ENCODE assay signal across 9 cellular contexts in genomic region chr1:207698822-207699483, GRCh38. TPM values are rescaled to one million over a fixed set of nuclear protein-coding genes. Genes with fewer than 3 reads are reported as not detected.
DNase-seq lines count a peak whose midpoint lies in the region; ATAC-seq and TF ChIP-seq lines count a peak whose summit lies in the region.
"Had no signal": no experiment of that assay in that cellular context is flagged by ENCODE, and none has a peak within 500 bp of the region (broad histone marks: within the 10 kb centered on the region; RNA-seq: fewer than 3 reads in every experiment).

No MANE protein-coding gene starts in this region.

- DNase-seq in CD8-positive, alpha-beta T cell = peak in 6 of 7 experiments; percentile 4 to 62 (median 27)
- peak; percentile 47 for DNase-seq in activated naive CD8-positive, alpha-beta T cell treated with anti-CD3 and anti-CD28 coated beads, Interleukin-2, amount 50 U/mL, for 24 hours
- peak in 2 of 3 donors; percentile 35 to 70 for DNase-seq in right cardiac atrium
- DNase-seq in gastrocnemius medialis = peak in 1 of 2 donors; percentile 15

- no peak overlapping the region for H3K4me2 ChIP-seq in OCI-LY1 (ENCODE audit: low read length)

- no peak for TF ChIP-seq POLR2A in gastrocnemius medialis (IDR thresholded peaks at IDR 0.05)

- H3K4me3 ChIP-seq in CD8-positive, alpha-beta T cell (ENCODE audit: low read depth, low read length) = no peak overlapping the region
- H3K4me3 ChIP-seq in OCI-LY1 (ENCODE audit: low read depth, low read length, poor library complexity, severe bottlenecking) (no peak overlapping the region), right cardiac atrium (ENCODE audit: low read length) (no peak overlapping the region), gastrocnemius medialis (no peak overlapping the region)
- H3K4me3 ChIP-seq: SJSA1 had no signal

- H3K9me3 ChIP-seq in CD8-positive, alpha-beta T cell (ENCODE audit: low read length) = no peaks in the 10 kb centered on the region
- H3K9me3 ChIP-seq in OCI-LY1 (ENCODE audit: low read length) (no peaks in the 10 kb centered on the region), right cardiac atrium (ENCODE audit: control insufficient read depth, low read length) (no peaks in the 10 kb centered on the region), gastrocnemius medialis (no peaks in the 10 kb centered on the region)
- H3K9me3 ChIP-seq: SJSA1 had no signal

- H3K27me3 ChIP-seq in CD8-positive, alpha-beta T cell (ENCODE audit: insufficient read depth, low read length) = no peaks in the 10 kb centered on the region
- H3K27me3 ChIP-seq in OCI-LY1 (ENCODE audit: insufficient read depth, low read length) = no peaks in the 10 kb centered on the region
- H3K27me3 ChIP-seq in right cardiac atrium (ENCODE audit: control insufficient read depth, insufficient read depth) = no peaks in the 10 kb centered on the region
- H3K27me3 ChIP-seq in gastrocnemius medialis = no peaks in the 10 kb centered on the region
- H3K27me3 ChIP-seq: SJSA1 had no signal

- in situ Hi-C loops in gastrocnemius medialis (cut with MboI; ENCODE audit: low sequenced_read_pairs in 4 of 4) = no loop called here

- POLR2A ChIA-PET in CD8-positive, alpha-beta T cell (lab: Charles Lee) = interaction anchor here (1.5 kb wide), 1 partner anchor 98 kb away, joined by 6 read pairs; no protein-coding TSS in a partner anchor

- H3K36me3 Mint-ChIP-seq in CD8-positive, alpha-beta T cell = no peaks in the 10 kb centered on the region
- no peaks in the 10 kb centered on the region for H3K36me3 Mint-ChIP-seq in activated naive CD8-positive, alpha-beta T cell treated with anti-CD3 and anti-CD28 coated beads, Interleukin-2, amount 50 U/mL, for 24 hours (ENCODE audit: low read depth)

- no peaks in the 10 kb centered on the region for H3K4me1 Mint-ChIP-seq in CD8-positive, alpha-beta T cell (ENCODE audit: low read depth)
- H3K4me1 Mint-ChIP-seq in activated naive CD8-positive, alpha-beta T cell treated with anti-CD3 and anti-CD28 coated beads, Interleukin-2, amount 50 U/mL, for 24 hours = no peaks in the 10 kb centered on the region

- H2AFZ ChIP-seq in OCI-LY1 (ENCODE audit: low read length) = no peak overlapping the region

- peaks cover 5% of the 10 kb centered on the region for H3K27me3 Mint-ChIP-seq in CD8-positive, alpha-beta T cell (ENCODE audit: low read depth)
- H3K27me3 Mint-ChIP-seq in activated naive CD8-positive, alpha-beta T cell treated with anti-CD3 and anti-CD28 coated beads, Interleukin-2, amount 50 U/mL, for 24 hours = no peaks in the 10 kb centered on the region

- H3K9ac ChIP-seq in OCI-LY1 (ENCODE audit: low read length) = no peak overlapping the region

- H3K4me1 ChIP-seq in CD8-positive, alpha-beta T cell (ENCODE audit: insufficient read depth, low read length) = no peaks in the 10 kb centered on the region
- H3K4me1 ChIP-seq in OCI-LY1 (ENCODE audit: insufficient read depth, low read length, severe bottlenecking) (no peaks in the 10 kb centered on the region), right cardiac atrium (ENCODE audit: control insufficient read depth, insufficient read depth, low read length) (no peaks in the 10 kb centered on the region), gastrocnemius medialis (no peaks in the 10 kb centered on the region)
- H3K4me1 ChIP-seq: SJSA1 had no signal

- no peak overlapping the region for H3K27ac Mint-ChIP-seq in CD8-positive, alpha-beta T cell
- H3K27ac Mint-ChIP-seq in activated naive CD8-positive, alpha-beta T cell treated with anti-CD3 and anti-CD28 coated beads, Interleukin-2, amount 50 U/mL, for 24 hours = no peak overlapping the region

- intact Hi-C loops in CD8-positive, alpha-beta T cell (cut with DNase I, micrococcal nuclease) = loop anchor here in 1 of 2 experiments (1.0 to 5.0 kb wide), 2 partner anchors 98 to 264 kb away; no protein-coding TSS in a partner anchor
- intact Hi-C loops in right cardiac atrium (cut with DNase I) (no loop called here), gastrocnemius medialis (cut with DNase I; ENCODE audit: low total_unique reads) (no loop called here)

- ATAC-seq in CD8-positive, alpha-beta T cell = peak; percentile 51
- ATAC-seq in HG02642 (IDR thresholded peaks at IDR 0.05; ENCODE audit: poor library complexity, unreplicated experiment) = peak; percentile 46
- peak; percentile 71 for ATAC-seq in activated naive CD8-positive, alpha-beta T cell treated with anti-CD3 and anti-CD28 coated beads, Interleukin-2, amount 50 U/mL, for 24 hours
- peak; percentile 62 to 68 for ATAC-seq in right cardiac atrium
- peak; percentile 58 to 80 for ATAC-seq in gastrocnemius medialis
- ATAC-seq in HG02678 (IDR thresholded peaks at IDR 0.05; ENCODE audit: unreplicated experiment) = no peak
- ATAC-seq in GM21447 (IDR thresholded peaks at IDR 0.05; ENCODE audit: unreplicated experiment) = no peak

- CTCF ChIA-PET in CD8-positive, alpha-beta T cell (lab: Charles Lee) = interaction anchor here (0.9 to 1.7 kb wide), 7 partner anchors 13 to 98 kb away, joined by 3 to 7 read pairs (median 4); no protein-coding TSS in a partner anchor

- 50% methylated on average over 4 of the region's 4 CpGs for WGBS in right cardiac atrium

- no peaks in the 10 kb centered on the region for H3K9me3 Mint-ChIP-seq in CD8-positive, alpha-beta T cell
- H3K9me3 Mint-ChIP-seq in activated naive CD8-positive, alpha-beta T cell treated with anti-CD3 and anti-CD28 coated beads, Interleukin-2, amount 50 U/mL, for 24 hours = no peaks in the 10 kb centered on the region

- H3K27ac ChIP-seq in CD8-positive, alpha-beta T cell (ENCODE audit: low read depth, low read length) = no peak overlapping the region
- H3K27ac ChIP-seq in OCI-LY1 (ENCODE audit: low read depth, low read length, poor library complexity, severe bottlenecking) (no peak overlapping the region), right cardiac atrium (ENCODE audit: low read length) (no peak overlapping the region), gastrocnemius medialis (no peak overlapping the region)
- H3K27ac ChIP-seq: SJSA1 had no signal

- peak; percentile 39 for TF ChIP-seq CTCF in CD8-positive, alpha-beta T cell (IDR thresholded peaks at IDR 0.05)
- TF ChIP-seq CTCF in OCI-LY1 (IDR thresholded peaks at IDR 0.05; ENCODE audit: low read length) (peak; percentile 63), gastrocnemius medialis (IDR thresholded peaks at IDR 0.05 in 4 of 5, conservative IDR thresholded peaks at IDR 0.05 in 1 of 5) (peak in 3 of 5 experiments; percentile 29 to 65 (median 51))

- H3F3A ChIP-seq in OCI-LY1 (ENCODE audit: insufficient read depth, low read length) = no peaks in the 10 kb centered on the region

- no peaks in the 10 kb centered on the region for H3K9me2 ChIP-seq in OCI-LY1 (ENCODE audit: low read depth, low read length)

- H3K79me2 ChIP-seq in OCI-LY1 (ENCODE audit: insufficient read depth, low read length) = no peaks in the 10 kb centered on the region

- no peaks in the 10 kb centered on the region for H4K20me1 ChIP-seq in OCI-LY1 (ENCODE audit: insufficient read depth, low read length)

- no peaks in the 10 kb centered on the region for H3K36me3 ChIP-seq in CD8-positive, alpha-beta T cell (ENCODE audit: insufficient read depth, low read length)
- H3K36me3 ChIP-seq in OCI-LY1 (ENCODE audit: insufficient read depth, low read length) = no peaks in the 10 kb centered on the region
- no peaks in the 10 kb centered on the region for H3K36me3 ChIP-seq in gastrocnemius medialis
- H3K36me3 ChIP-seq: SJSA1 had no signal

- H3K4me3 Mint-ChIP-seq in CD8-positive, alpha-beta T cell = no peak overlapping the region
- H3K4me3 Mint-ChIP-seq in activated naive CD8-positive, alpha-beta T cell treated with anti-CD3 and anti-CD28 coated beads, Interleukin-2, amount 50 U/mL, for 24 hours = no peak overlapping the region

RNA-seq across cellular contexts. Expression of gene CD46, which starts 52.9 kb away (rescaled TPM):
- total RNA-seq in CD8-positive, alpha-beta T cell = 100 to 1,000 TPM; 108 to 109 TPM
- total RNA-seq in right cardiac atrium = 10 to 100 TPM; 81.7 to 94.2 (median 86.4) TPM
- polyA plus RNA-seq in right cardiac atrium = 56.3 TPM
- 100 to 1,000 TPM in 2 of 4 donors, 10 to 100 TPM in 2; 42.1 to 101 (median 80.2) TPM for total RNA-seq in gastrocnemius medialis

RNA-seq across cellular contexts. Expression of gene CR1L, which starts 54.0 kb away (rescaled TPM):
- total RNA-seq in CD8-positive, alpha-beta T cell = not detected
- total RNA-seq in right cardiac atrium (not detected), gastrocnemius medialis (not detected)
- polyA plus RNA-seq in right cardiac atrium = not detected
- total RNA-seq: SJSA1 had no signal

Comparison
In these comparisons a context has a peak if more than half of its experiments do, and no peak if none do; other contexts are left out.
1. ATAC-seq: peak in CD8-positive, alpha-beta T cell (single experiment), HG02642 (single experiment), activated naive CD8-positive, alpha-beta T cell treated with anti-CD3 and anti-CD28 coated beads, Interleukin-2, amount 50 U/mL, for 24 hours (single experiment), right cardiac atrium (2 of 2) and gastrocnemius medialis (2 of 2); none in HG02678 (single experiment) and GM21447 (single experiment).
2. Peak in every context shown above with its lines, with median percentiles within 50 percentile points of each other: CTCF ChIP-seq.